Comparison of ENCODE assay signal across 8 cellular contexts in genomic region chr7:143837223-143837622, GRCh38.
DNase-seq lines count a peak whose midpoint lies in the region; ATAC-seq and TF ChIP-seq lines count a peak whose summit lies in the region.
"Not testable (repeated sequence)": the region's sequence is repeated elsewhere in the genome, so short reads cannot be mapped to it uniquely, and the experiment has no call there.

No MANE protein-coding gene starts in this region.

- not testable (repeated sequence) for H3K9me3 ChIP-seq in OCI-LY1 (ENCODE audit: low read length); mucosa of descending colon

- H3K27me3 ChIP-seq in OCI-LY1 (ENCODE audit: insufficient read depth, low read length), result not testable (repeated sequence)

- not testable (repeated sequence) for H3K79me2 ChIP-seq in OCI-LY1 (ENCODE audit: insufficient read depth, low read length)

- not testable (repeated sequence) for H3K4me1 ChIP-seq in OCI-LY1 (ENCODE audit: insufficient read depth, low read length, severe bottlenecking); mucosa of descending colon (ENCODE audit: low read depth)

- not testable (repeated sequence) for H3K36me3 ChIP-seq in OCI-LY1 (ENCODE audit: insufficient read depth, low read length); mucosa of descending colon (ENCODE audit: low read depth)

- H3K4me2 ChIP-seq in OCI-LY1 (ENCODE audit: low read length), result not testable (repeated sequence)

- intact Hi-C loops in mucosa of descending colon (cut with DNase I, micrococcal nuclease), result not testable (repeated sequence)

- H3K9ac ChIP-seq in OCI-LY1 (ENCODE audit: low read length), result not testable (repeated sequence)

- not testable (repeated sequence) for H4K20me1 ChIP-seq in OCI-LY1 (ENCODE audit: insufficient read depth, low read length)

- ATAC-seq in GM19043 (IDR thresholded peaks at IDR 0.05; ENCODE audit: low read depth, unreplicated experiment) (peak; percentile 46), HG02938 (IDR thresholded peaks at IDR 0.05; ENCODE audit: unreplicated experiment) (peak; percentile 67), mucosa of descending colon (peak; percentile 87)

- not testable (repeated sequence) for H3K27ac ChIP-seq in OCI-LY1 (ENCODE audit: low read depth, low read length, poor library complexity, severe bottlenecking)

- not testable (repeated sequence) for DNase-seq in AG09319 (ENCODE audit: extremely low read depth, low read depth)
- DNase-seq in activated T-cell treated with anti-CD3 and anti-CD28 coated beads for 24 hours (ENCODE audit: low read depth) (peak; percentile 94), mucosa of descending colon (peak; percentile 91 to 98 (median 97))
- DNase-seq in effector CD4-positive, alpha-beta T cell, result peak; percentile 92
- peak; percentile 91 to 93 (median 91) for DNase-seq in stimulated activated CD4-positive, alpha-beta T cell treated with anti-CD3 and anti-CD28 coated beads, TNF-alpha, amount 100 ng/mL, for 24 hours (ENCODE audit: low read depth in 3 of 3)

- H3K4me3 ChIP-seq in OCI-LY1 (ENCODE audit: low read depth, low read length, poor library complexity, severe bottlenecking), result peak overlapping the region; percentile 46
- not testable (repeated sequence) for H3K4me3 ChIP-seq in mucosa of descending colon

- peak; percentile 23 for TF ChIP-seq CTCF in AG09319 (IDR thresholded peaks at IDR 0.05; ENCODE audit: low read depth, low read length)
- not testable (repeated sequence) for TF ChIP-seq CTCF in OCI-LY1 (IDR thresholded peaks at IDR 0.05; ENCODE audit: low read length)
- TF ChIP-seq CTCF in mucosa of descending colon (IDR thresholded peaks at IDR 0.05), result peak; percentile 91

- H3K9me2 ChIP-seq in OCI-LY1 (ENCODE audit: low read depth, low read length), result not testable (repeated sequence)

- not testable (repeated sequence) for H3F3A ChIP-seq in OCI-LY1 (ENCODE audit: insufficient read depth, low read length)

- H2AFZ ChIP-seq in OCI-LY1 (ENCODE audit: low read length), result not testable (repeated sequence)
